In genomic region chr11:121614661-121615240, GRCh38 we compare ENCODE assay signal across 26 cellular contexts.
DNase-seq lines count a peak whose midpoint lies in the region; FAIRE-seq and TF ChIP-seq lines count a peak whose summit lies in the region.
"Had no signal": no experiment of that assay in that cellular context is flagged by ENCODE, and none has a peak within 500 bp of the region (broad histone marks: within the 10 kb centered on the region; RNA-seq: fewer than 3 reads in every experiment).

No MANE protein-coding gene starts in this region.

- H3K18ac ChIP-seq in trophoblast cell (ENCODE audit: low read length): no peak overlapping the region

- dilution Hi-C loops in endothelial cell of umbilical vein (cut with MboI; ENCODE audit: extremely low pct_ligation_motif_present, low sequenced_read_pairs): no loop called here

- no peak overlapping the region for H4K12ac ChIP-seq in trophoblast cell (ENCODE audit: low read depth, low read length)

- peaks cover 20% of the 10 kb centered on the region for H3K36me3 ChIP-seq in H7 (replicated peaks; ENCODE audit: control insufficient read depth, insufficient read depth, low read length)
- H3K36me3 ChIP-seq in PC-9 (ENCODE audit: low read depth): no peaks in the 10 kb centered on the region
- no peaks in the 10 kb centered on the region for H3K36me3 ChIP-seq in endothelial cell of umbilical vein (ENCODE audit: control insufficient read depth in 2 of 2, extremely low read depth in 1 of 2, insufficient read depth in 2 of 2, low read length in 2 of 2)
- H3K36me3 ChIP-seq in trophoblast cell (ENCODE audit: control insufficient read depth in 1 of 2, insufficient read depth in 2 of 2, low read length in 2 of 2): no peaks in the 10 kb centered on the region
- H3K36me3 ChIP-seq: MG63 had no signal

- peak; percentile 50 for FAIRE-seq in endothelial cell of umbilical vein (lab: Jason Lieb, UNC)
- FAIRE-seq: G401.6 had no signal

- H2AFZ ChIP-seq in PC-9: no peak overlapping the region
- no peak overlapping the region for H2AFZ ChIP-seq in endothelial cell of umbilical vein (ENCODE audit: low read depth, low read length)
- no peak overlapping the region for H2AFZ ChIP-seq in trophoblast cell (ENCODE audit: insufficient read depth, low read length, poor library complexity)

- H3K79me1 ChIP-seq in trophoblast cell (ENCODE audit: low read length): no peaks in the 10 kb centered on the region

- H3K9me2 ChIP-seq in PC-9 (ENCODE audit: insufficient read depth): no peaks in the 10 kb centered on the region
- H3K9me2 ChIP-seq: SK-N-SH had no signal

- H3K9me3 Mint-ChIP-seq in osteocyte (ENCODE audit: unreplicated experiment): no peaks in the 10 kb centered on the region
- H3K9me3 Mint-ChIP-seq: activated CD4-positive, alpha-beta T cell treated with anti-CD3 and anti-CD28 coated beads, Interleukin-2, amount 10 ng/mL, durations not matched to agents 7 days and 5 days; IgD-negative memory B cell had no signal

- H3K4me1 ChIP-seq in PC-9 (replicated peaks; ENCODE audit: insufficient read depth): peaks cover 21% of the 10 kb centered on the region
- H3K4me1 ChIP-seq in endothelial cell of umbilical vein (ENCODE audit: control insufficient read depth, extremely low read depth, insufficient read depth, low read length): peaks cover 13% of the 10 kb centered on the region
- H3K4me1 ChIP-seq in trophoblast cell (ENCODE audit: control insufficient read depth in 1 of 2, insufficient read depth in 2 of 2, low read length in 2 of 2): peaks cover 2 to 6% of the 10 kb centered on the region in 2 experiments
- H3K4me1 ChIP-seq: foreskin keratinocyte had no signal

- H3K4me3 Mint-ChIP-seq in osteocyte (ENCODE audit: unreplicated experiment): no peak overlapping the region
- H3K4me3 Mint-ChIP-seq: activated CD4-positive, alpha-beta T cell treated with anti-CD3 and anti-CD28 coated beads, Interleukin-2, amount 10 ng/mL, durations not matched to agents 7 days and 5 days; CD4-positive, alpha-beta memory T cell; IgD-negative memory B cell had no signal

- H3K9me3 ChIP-seq in PC-9 (ENCODE audit: insufficient read depth, low read depth) (no peaks in the 10 kb centered on the region), endothelial cell of umbilical vein (replicated peaks; ENCODE audit: control insufficient read depth, insufficient read depth, low read length) (no peaks in the 10 kb centered on the region), trophoblast cell (ENCODE audit: insufficient read depth, low read depth, low read length) (no peaks in the 10 kb centered on the region)
- H3K9me3 ChIP-seq: MG63, SK-N-SH, thoracic aorta had no signal

- peak overlapping the region; percentile 39 for H3K27ac ChIP-seq in PC-9
- H3K27ac ChIP-seq in endothelial cell of umbilical vein (ENCODE audit: insufficient read depth, low read depth, low read length): no peak overlapping the region
- H3K27ac ChIP-seq in trophoblast cell (ENCODE audit: low read depth, low read length): no peak overlapping the region
- H3K27ac ChIP-seq: foreskin keratinocyte, skin epidermis, thoracic aorta had no signal

- BruUV-seq in PC-9 (replicated peaks; lab: Mats Ljungman, UMichigan) (no TSS peak), endothelial cell of umbilical vein (replicated peaks; lab: Mats Ljungman, UMichigan) (no TSS peak)

- H2BK120ac ChIP-seq in trophoblast cell (ENCODE audit: insufficient read depth, low read length, poor library complexity): no peak overlapping the region

- H3K27ac Mint-ChIP-seq in osteocyte (ENCODE audit: unreplicated experiment): no peak overlapping the region
- H3K27ac Mint-ChIP-seq: activated CD4-positive, alpha-beta T cell treated with anti-CD3 and anti-CD28 coated beads, Interleukin-2, amount 10 ng/mL, durations not matched to agents 7 days and 5 days; IgD-negative memory B cell had no signal

- H3K27me3 ChIP-seq in H7 (ENCODE audit: control insufficient read depth, insufficient read depth, low read length) (no peaks in the 10 kb centered on the region), PC-9 (ENCODE audit: insufficient read depth, low read depth) (peaks cover 46% of the 10 kb centered on the region), endothelial cell of umbilical vein (ENCODE audit: control insufficient read depth in 2 of 2, insufficient read depth in 2 of 2, low read length in 2 of 2) (no peaks in the 10 kb centered on the region), trophoblast cell (ENCODE audit: insufficient read depth, low read length) (no peaks in the 10 kb centered on the region)
- H3K27me3 ChIP-seq: foreskin keratinocyte, MG63 had no signal

- no peaks in the 10 kb centered on the region for H3K9me1 ChIP-seq in endothelial cell of umbilical vein (replicated peaks; ENCODE audit: control insufficient read depth, extremely low read depth, insufficient read depth, low read length)

- TF ChIP-seq POLR2A in endothelial cell of umbilical vein (IDR thresholded peaks at IDR 0.05; ENCODE audit: low read depth, low read length): no peak

- peaks cover 17% of the 10 kb centered on the region for H3K27me3 Mint-ChIP-seq in osteocyte (ENCODE audit: unreplicated experiment)
- H3K27me3 Mint-ChIP-seq: activated CD4-positive, alpha-beta T cell treated with anti-CD3 and anti-CD28 coated beads, Interleukin-2, amount 10 ng/mL, durations not matched to agents 7 days and 5 days; CD4-positive, alpha-beta memory T cell; IgD-negative memory B cell had no signal

- H4K20me1 ChIP-seq in PC-9 (ENCODE audit: insufficient read depth) (no peaks in the 10 kb centered on the region), endothelial cell of umbilical vein (replicated peaks; ENCODE audit: control insufficient read depth, extremely low read depth, insufficient read depth, low read length) (no peaks in the 10 kb centered on the region)

- H3K79me2 ChIP-seq in PC-9 (ENCODE audit: low read depth) (no peaks in the 10 kb centered on the region), endothelial cell of umbilical vein (ENCODE audit: control insufficient read depth, insufficient read depth, low read length) (no peaks in the 10 kb centered on the region), trophoblast cell (ENCODE audit: control insufficient read depth, insufficient read depth, low read length, poor library complexity) (no peaks in the 10 kb centered on the region)

- no peak overlapping the region for H2BK5ac ChIP-seq in trophoblast cell (ENCODE audit: low read depth, low read length, poor library complexity)

- POLR2A ChIA-PET in PC-9 (lab: Charles Lee; ENCODE audit: unreplicated experiment): no interaction called here
- POLR2A ChIA-PET in endothelial cell of umbilical vein (lab: Charles Lee): no interaction called here

- 0 out of 2 replicates have a peak, but pooled peaks cover 6% of the 10 kb centered on the region for H3F3A ChIP-seq in PC-9 (ENCODE audit: insufficient read depth, low read depth)

- no peak overlapping the region for H4K8ac ChIP-seq in trophoblast cell (ENCODE audit: low read depth, low read length)

- H3K9ac ChIP-seq in endothelial cell of umbilical vein (replicated peaks; ENCODE audit: extremely low read depth, insufficient read depth, low read length): no peak overlapping the region
- no peak overlapping the region for H3K9ac ChIP-seq in trophoblast cell (ENCODE audit: low read length)
- H3K9ac ChIP-seq: SK-N-SH had no signal

- DNase-seq in H7 (peak; percentile 30), PC-9 (peak; percentile 75 to 86), endothelial cell of umbilical vein (ENCODE audit: low read depth, low spot score) (peak; percentile 66), trophoblast cell (peak; percentile 36 to 37), hepatic stellate cell (ENCODE audit: low spot score) (no peak), osteocyte (ENCODE audit: extremely low spot score, unreplicated experiment) (no peak)
- DNase-seq in stimulated activated CD8-positive, alpha-beta memory T cell treated with anti-CD3 and anti-CD28 coated beads, Interleukin-4, amount 100 ng/mL, for 48 hours: no peak
- DNase-seq: activated CD4-positive, alpha-beta T cell treated with anti-CD3 and anti-CD28 coated beads, Interleukin-2, amount 10 ng/mL, durations not matched to agents 7 days and 5 days; activated CD8-positive, alpha-beta memory T cell treated with anti-CD3 and anti-CD28 coated beads, Interleukin-2, amount 50 U/mL, for 4 hours; activated gamma-delta T cell; CD4-positive, alpha-beta memory T cell; cortex of kidney; DMS 273 treated with DMSO at 0.1 percent for 48 hours; hypothalamus; left colon; MG63; NCI-H1436 treated with DMSO at 0.1 percent for 48 hours; NCI-H510A treated with DMSO at 0.1 percent for 48 hours; SK-N-SH; stimulated activated CD4-positive, alpha-beta T cell treated with anti-CD3 and anti-CD28 coated beads, Interleukin-2, amount 100 ng/mL, for 24 hours; stimulated activated naive CD4-positive, alpha-beta T cell had no signal

- no peak overlapping the region for H2BK12ac ChIP-seq in trophoblast cell (ENCODE audit: low read length)

- CTCF ChIA-PET in PC-9 (lab: Charles Lee) (no interaction called here), endothelial cell of umbilical vein (lab: Charles Lee) (no interaction called here)

- no peaks in the 10 kb centered on the region for H3K36me3 Mint-ChIP-seq in osteocyte (ENCODE audit: unreplicated experiment)

- no peak overlapping the region for H3K23ac ChIP-seq in trophoblast cell (ENCODE audit: low read length)

- no peak overlapping the region for H3K4ac ChIP-seq in trophoblast cell (ENCODE audit: low read depth, low read length)

- peaks cover 10% of the 10 kb centered on the region for H3K4me1 Mint-ChIP-seq in osteocyte (ENCODE audit: unreplicated experiment)
- H3K4me1 Mint-ChIP-seq: activated CD4-positive, alpha-beta T cell treated with anti-CD3 and anti-CD28 coated beads, Interleukin-2, amount 10 ng/mL, durations not matched to agents 7 days and 5 days; IgD-negative memory B cell had no signal

- H3K4me2 ChIP-seq in PC-9: peak overlapping the region; percentile 40
- no peak overlapping the region for H3K4me2 ChIP-seq in endothelial cell of umbilical vein (ENCODE audit: insufficient read depth, low read length)
- peak overlapping the region; percentile 31 for H3K4me2 ChIP-seq in trophoblast cell (ENCODE audit: low read length)
- H3K4me2 ChIP-seq: SK-N-SH had no signal

- intact Hi-C loops in PC-9 (cut with micrococcal nuclease; ENCODE audit: unreplicated experiment): loop anchor here (2.0 kb wide), 1 partner anchor 40 kb away; no protein-coding TSS in a partner anchor
- intact Hi-C loops in endothelial cell of umbilical vein (cut with micrococcal nuclease): no loop called here

- no CpG with 5 or more reads among the region's 10 CpGs for WGBS in trophoblast cell (ENCODE audit: extremely low coverage, insufficient coverage, insufficient read length)

- peak overlapping the region; percentile 32 for H3K14ac ChIP-seq in trophoblast cell (ENCODE audit: low read length)

- TF ChIP-seq CTCF in PC-9 (conservative IDR thresholded peaks at IDR 0.05): no peak
- no peak for TF ChIP-seq CTCF in endothelial cell of umbilical vein (IDR thresholded peaks at IDR 0.05; ENCODE audit: extremely low read depth in 1 of 2, insufficient read depth in 1 of 2, low read depth in 1 of 2, low read length in 2 of 2)
- no peak for TF ChIP-seq CTCF in osteocyte (IDR thresholded peaks at IDR 0.05)

- H4K91ac ChIP-seq in trophoblast cell (ENCODE audit: low read depth, low read length): no peak overlapping the region

- H2AK5ac ChIP-seq in trophoblast cell (ENCODE audit: low read length): no peak overlapping the region

- H3K4me3 ChIP-seq in H7 (ENCODE audit: insufficient read depth, low read depth, low read length) (no peak overlapping the region), PC-9 (no peak overlapping the region), endothelial cell of umbilical vein (replicated peaks in 1 of 3; ENCODE audit: insufficient read depth in 1 of 3, low read depth in 1 of 3, low read length in 3 of 3) (no peak overlapping the region), trophoblast cell (ENCODE audit: low read depth, low read length) (no peak overlapping the region)
- H3K4me3 ChIP-seq: MG63, skin epidermis, thoracic aorta had no signal

Comparison
In these comparisons a context has a peak if more than half of its experiments do, and no peak if none do; other contexts are left out.
1. DNase-seq: peak in H7 (single experiment), PC-9 (2 of 2), endothelial cell of umbilical vein (single experiment) and trophoblast cell (2 of 2); none in stimulated activated CD8-positive, alpha-beta memory T cell treated with anti-CD3 and anti-CD28 coated beads, Interleukin-4, amount 100 ng/mL, for 48 hours (single experiment), hepatic stellate cell (single experiment) and osteocyte (single experiment).